In the genomic region with DNA sequence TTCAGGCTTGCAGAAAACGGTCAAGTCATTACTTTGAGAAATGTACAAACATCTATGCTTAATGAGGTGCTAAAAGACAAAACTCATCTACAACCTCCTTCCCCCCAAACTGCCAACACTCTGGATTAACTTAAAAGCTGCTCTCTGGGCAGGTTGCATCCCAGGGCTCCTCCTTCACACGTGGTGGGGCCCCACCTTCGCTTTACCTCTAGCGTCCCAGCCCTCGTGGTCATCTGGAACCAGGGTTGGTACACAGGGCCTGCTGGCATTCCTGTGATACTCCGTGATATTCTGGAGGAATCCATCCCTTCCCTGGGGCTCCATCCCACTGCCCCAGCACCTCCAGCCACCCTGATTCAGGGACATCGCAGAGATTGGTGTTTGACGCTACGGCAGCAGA, we compare ENCODE assay signal across 10 cellular contexts. TPM values are rescaled to one million over a fixed set of nuclear protein-coding genes. Genes with fewer than 3 reads are reported as not detected.
DNase-seq lines count a peak whose midpoint lies in the region; ATAC-seq and TF ChIP-seq lines count a peak whose summit lies in the region.
"Had no signal": no experiment of that assay in that cellular context is flagged by ENCODE, and none has a peak within 500 bp of the region (broad histone marks: within the 10 kb centered on the region; RNA-seq: fewer than 3 reads in every experiment).

No MANE protein-coding gene starts in this region.

- DNase-seq in AG10803 (ENCODE audit: low read depth) (no peak), endodermal cell (no peak), trophoblast cell (no peak), putamen (ENCODE audit: low spot score) (no peak), nephron progenitor cell (no peak)
- DNase-seq: NCI-H446 had no signal

- H3K79me2 ChIP-seq in Loucy (ENCODE audit: insufficient read depth, low read length) = 0 out of 2 replicates have a peak, but pooled peaks cover 4% of the 10 kb centered on the region
- peaks cover 54% of the 10 kb centered on the region for H3K79me2 ChIP-seq in trophoblast cell (ENCODE audit: control insufficient read depth, insufficient read depth, low read length, poor library complexity)

- H3K4me3 ChIP-seq in AG10803 (ENCODE audit: low read length) (peak overlapping the region; percentile 43), Loucy (ENCODE audit: low read length, poor library complexity, severe bottlenecking) (peak overlapping the region; percentile 25), endodermal cell (ENCODE audit: low read length) (no peak overlapping the region), trophoblast cell (ENCODE audit: low read depth, low read length) (no peak overlapping the region)
- H3K4me3 ChIP-seq: mucosa of descending colon had no signal

- H3K27me3 Mint-ChIP-seq in endodermal cell (ENCODE audit: insufficient read depth) (peaks cover 19% of the 10 kb centered on the region), nephron progenitor cell (ENCODE audit: low read depth, poor library complexity) (peaks cover 24% of the 10 kb centered on the region)

- no peak overlapping the region for H4K12ac ChIP-seq in trophoblast cell (ENCODE audit: low read depth, low read length)

- peak overlapping the region; percentile 54 for H3K4ac ChIP-seq in trophoblast cell (ENCODE audit: low read depth, low read length)

- H3K9me3 Mint-ChIP-seq in endodermal cell = no peaks in the 10 kb centered on the region
- H3K9me3 Mint-ChIP-seq in nephron progenitor cell = no peaks in the 10 kb centered on the region

- no peaks in the 10 kb centered on the region for H3K9me2 ChIP-seq in Loucy (replicated peaks; ENCODE audit: low read depth, low read length)

- ATAC-seq in HG03439 (IDR thresholded peaks at IDR 0.05; ENCODE audit: unreplicated experiment) = no peak
- no peak for ATAC-seq in HG02884 (IDR thresholded peaks at IDR 0.05; ENCODE audit: unreplicated experiment)

- H3K79me1 ChIP-seq in trophoblast cell (ENCODE audit: low read length) = peaks cover 48% of the 10 kb centered on the region

- H4K91ac ChIP-seq in trophoblast cell (ENCODE audit: low read depth, low read length) = peak overlapping the region; percentile 58

- peaks cover 8% of the 10 kb centered on the region for H4K20me1 ChIP-seq in Loucy (ENCODE audit: insufficient read depth, low read length, poor library complexity, severe bottlenecking)

- peak overlapping the region; percentile 72 for H3K18ac ChIP-seq in trophoblast cell (ENCODE audit: low read length)

- peak overlapping the region; percentile 56 for H3K4me2 ChIP-seq in Loucy (ENCODE audit: low read depth, low read length, poor library complexity, severe bottlenecking)
- H3K4me2 ChIP-seq in trophoblast cell (ENCODE audit: low read length) = peak overlapping the region; percentile 40

- H3K23ac ChIP-seq in trophoblast cell (ENCODE audit: low read length) = no peak overlapping the region

- H3K36me3 ChIP-seq in Loucy (ENCODE audit: insufficient read depth, low read length) (no peaks in the 10 kb centered on the region), endodermal cell (ENCODE audit: control insufficient read depth, insufficient read depth, low read length) (no peaks in the 10 kb centered on the region), trophoblast cell (ENCODE audit: control insufficient read depth in 1 of 2, insufficient read depth in 2 of 2, low read length in 2 of 2) (peaks cover 26 to 27% of the 10 kb centered on the region in 2 experiments)

- H3K9me3 ChIP-seq in Loucy (ENCODE audit: insufficient read depth, low read depth, low read length) = no peaks in the 10 kb centered on the region
- H3K9me3 ChIP-seq in endodermal cell (ENCODE audit: control insufficient read depth, low read length) = no peaks in the 10 kb centered on the region
- H3K9me3 ChIP-seq in trophoblast cell (ENCODE audit: insufficient read depth, low read depth, low read length) = no peaks in the 10 kb centered on the region
- H3K9me3 ChIP-seq: mucosa of descending colon had no signal

- peak overlapping the region; percentile 49 for H2BK5ac ChIP-seq in trophoblast cell (ENCODE audit: low read depth, low read length, poor library complexity)

- no peak overlapping the region for H3K4me3 Mint-ChIP-seq in endodermal cell
- H3K4me3 Mint-ChIP-seq in nephron progenitor cell = no peak overlapping the region

- no peaks in the 10 kb centered on the region for H3K27me3 ChIP-seq in Loucy (ENCODE audit: insufficient read depth, low read length, poor library complexity, severe bottlenecking)
- peaks cover 29% of the 10 kb centered on the region for H3K27me3 ChIP-seq in endodermal cell (ENCODE audit: control insufficient read depth, insufficient read depth, low read length, poor library complexity, severe bottlenecking)
- H3K27me3 ChIP-seq in trophoblast cell (ENCODE audit: insufficient read depth, low read length) = no peaks in the 10 kb centered on the region

- H3K14ac ChIP-seq in trophoblast cell (ENCODE audit: low read length) = peak overlapping the region; percentile 50

- peaks cover 8% of the 10 kb centered on the region; the same call in 1 of the 2 replicates for H3F3A ChIP-seq in Loucy (ENCODE audit: low read depth)

- peak overlapping the region; percentile 9 for H2BK120ac ChIP-seq in trophoblast cell (ENCODE audit: insufficient read depth, low read length, poor library complexity)

- H3K36me3 Mint-ChIP-seq in endodermal cell (ENCODE audit: low read depth) = no peaks in the 10 kb centered on the region
- no peaks in the 10 kb centered on the region for H3K36me3 Mint-ChIP-seq in nephron progenitor cell (ENCODE audit: low read depth)

- no peak overlapping the region for H3K27ac ChIP-seq in endodermal cell (ENCODE audit: low read depth, low read length)
- peak overlapping the region; percentile 87 for H3K27ac ChIP-seq in trophoblast cell (ENCODE audit: low read depth, low read length)

- TF ChIP-seq CTCF in AG10803 (conservative IDR thresholded peaks at IDR 0.05; ENCODE audit: low read length) (no peak), Loucy (conservative IDR thresholded peaks at IDR 0.05; ENCODE audit: low read length) (no peak), endodermal cell (conservative IDR thresholded peaks at IDR 0.05) (no peak), nephron progenitor cell (IDR thresholded peaks at IDR 0.05) (no peak)

- H3K9ac ChIP-seq in Loucy (ENCODE audit: low read depth, low read length, poor library complexity, severe bottlenecking) = peak overlapping the region; percentile 20
- H3K9ac ChIP-seq in endodermal cell (ENCODE audit: extremely low read depth, low read length, poor library complexity, severe bottlenecking) = no peak overlapping the region
- no peak overlapping the region for H3K9ac ChIP-seq in trophoblast cell (ENCODE audit: low read length)

- H2AK5ac ChIP-seq in trophoblast cell (ENCODE audit: low read length) = peak overlapping the region; percentile 40

- H4K8ac ChIP-seq in trophoblast cell (ENCODE audit: low read depth, low read length) = peak overlapping the region; percentile 3

- 88 to 91% methylated on average over 4 to 9 of the region's 9 CpGs for WGBS in endodermal cell (ENCODE audit: insufficient coverage in 1 of 2, insufficient read length in 1 of 2), 2 experiments
- WGBS in trophoblast cell (ENCODE audit: extremely low coverage, insufficient coverage, insufficient read length) = no CpG with 5 or more reads among the region's 9 CpGs

- H3K27ac Mint-ChIP-seq in endodermal cell (peak overlapping the region; percentile 26), nephron progenitor cell (no peak overlapping the region)

- H3K4me1 Mint-ChIP-seq in endodermal cell = peaks cover 2% of the 10 kb centered on the region
- peaks cover 50% of the 10 kb centered on the region for H3K4me1 Mint-ChIP-seq in nephron progenitor cell

- H3K4me1 ChIP-seq in Loucy (ENCODE audit: insufficient read depth, low read length, poor library complexity, severe bottlenecking) = peaks cover 38% of the 10 kb centered on the region
- no peaks in the 10 kb centered on the region for H3K4me1 ChIP-seq in endodermal cell (ENCODE audit: control insufficient read depth, insufficient read depth, low read length)
- peaks cover 68 to 74% of the 10 kb centered on the region in 2 experiments for H3K4me1 ChIP-seq in trophoblast cell (ENCODE audit: control insufficient read depth in 1 of 2, insufficient read depth in 2 of 2, low read length in 2 of 2)

- H2BK12ac ChIP-seq in trophoblast cell (ENCODE audit: low read length) = peak overlapping the region; percentile 28

- H2AFZ ChIP-seq in Loucy (ENCODE audit: low read length) (no peak overlapping the region), trophoblast cell (ENCODE audit: insufficient read depth, low read length, poor library complexity) (no peak overlapping the region)

RNA-seq across cellular contexts. Expression of gene METRNL, which starts 4.8 kb away (rescaled TPM):
- total RNA-seq in endodermal cell = 10 to 100 TPM in 1 of 2 donors, 1 to 10 TPM in 1; 7.3 to 10.3 TPM
- polyA plus RNA-seq in endodermal cell (2013, experiment 1 of 2) = 17.8 TPM
- polyA plus RNA-seq in endodermal cell (2013, experiment 2 of 2) = 16.6 TPM
- 73.5 and 78.5 TPM in 2 replicates for polyA plus RNA-seq in trophoblast cell (2013)

Comparison
In these comparisons a context has a peak if more than half of its experiments do, and no peak if none do; other contexts are left out.
1. H3K4me3 ChIP-seq: peak in AG10803 (single experiment) and Loucy (single experiment); none in endodermal cell (single experiment) and trophoblast cell (single experiment).